ENCODE assay signal across 12 cellular contexts in genomic region chrX:136259543-136259942, GRCh38. TPM values are rescaled to one million over a fixed set of nuclear protein-coding genes. Genes with fewer than 3 reads are reported as not detected.
DNase-seq lines count a peak whose midpoint lies in the region; TF ChIP-seq lines count a peak whose summit lies in the region.
"Had no signal": no experiment of that assay in that cellular context is flagged by ENCODE, and none has a peak within 500 bp of the region (broad histone marks: within the 10 kb centered on the region; RNA-seq: fewer than 3 reads in every experiment).

No MANE protein-coding gene starts in this region.

- peak; percentile 10 for DNase-seq in stimulated activated CD4-positive, alpha-beta T cell treated with anti-CD3 and anti-CD28 coated beads, Interleukin-4, amount 100 ng/mL, for 24 hours
- no peak for DNase-seq in stimulated activated CD4-positive, alpha-beta T cell treated with anti-CD3 and anti-CD28 coated beads, Interleukin-12 subunit alpha, Interleukin-12 subunit beta, amount 100 ng/mL, for 4 hours
- DNase-seq in astrocyte of the cerebellum (ENCODE audit: low read depth) (peak; percentile 26), kidney epithelial cell (ENCODE audit: low read depth) (peak; percentile 16), GM19240 (ENCODE audit: insufficient read length, low spot score) (no peak), lower leg skin (ENCODE audit: low spot score in 2 of 2) (no peak), NCI-H1694 (lab: John Stamatoyannopoulos, UW) (no peak), GDM1 (lab: John Stamatoyannopoulos, UW) (no peak)
- DNase-seq: activated gamma-delta T cell; NCI-H1436 treated with DMSO at 0.1 percent for 48 hours; SJCRH30; stimulated activated naive CD4-positive, alpha-beta T cell treated with Interleukin-2 at 50 U/mL for 16 hours had no signal

- H3K4me3 ChIP-seq in astrocyte of the cerebellum (ENCODE audit: low read depth, low read length) (no peak overlapping the region), kidney epithelial cell (ENCODE audit: low read depth, low read length) (no peak overlapping the region), lower leg skin (ENCODE audit: low read depth, poor library complexity, severe bottlenecking) (no peak overlapping the region)
- H3K4me3 ChIP-seq: SJCRH30 had no signal

- in situ Hi-C loops in astrocyte of the cerebellum (cut with HindIII; ENCODE audit: low sequenced_read_pairs), result no loop called here

- TF ChIP-seq CTCF in astrocyte of the cerebellum (IDR thresholded peaks at IDR 0.05; ENCODE audit: low read depth, low read length, missing control alignments), result no peak
- no peak for TF ChIP-seq CTCF in kidney epithelial cell (IDR thresholded peaks at IDR 0.05; ENCODE audit: insufficient read depth, low read length, poor library complexity, severe bottlenecking)
- no peak for TF ChIP-seq CTCF in lower leg skin (IDR thresholded peaks at IDR 0.05)

- WGBS in lower leg skin, 2 donors, result 38 to 44% methylated on average over 4 of the region's 4 CpGs

- TF ChIP-seq POLR2A in lower leg skin (IDR thresholded peaks at IDR 0.05), result no peak

- no peaks in the 10 kb centered on the region for H3K36me3 ChIP-seq in kidney epithelial cell (ENCODE audit: control insufficient read depth, insufficient read depth, low read length)
- H3K36me3 ChIP-seq: SJCRH30 had no signal

- H3K27me3 ChIP-seq in kidney epithelial cell (ENCODE audit: control insufficient read depth, insufficient read depth, low read length), result no peaks in the 10 kb centered on the region
- H3K27me3 ChIP-seq: SJCRH30 had no signal

- intact Hi-C loops in lower leg skin (cut with DNase I; ENCODE audit: low total_unique reads), result no loop called here

RNA-seq across cellular contexts. Expression of gene MAP7D3, which starts 8.3 kb away (rescaled TPM):
- total RNA-seq in kidney epithelial cell (9.2 and 9.4 TPM in 2 replicates), lower leg skin (1 to 10 TPM; 4.4 to 7.6 (median 5.4) TPM)

RNA-seq across cellular contexts. Expression of gene ADGRG4, which starts 41.2 kb away (rescaled TPM):
- total RNA-seq in kidney epithelial cell, result not detected in 2 replicates
- total RNA-seq in lower leg skin, result not detected
- total RNA-seq: SJCRH30 had no signal

Comparison
In these comparisons a context has a peak if more than half of its experiments do, and no peak if none do; other contexts are left out.
1. DNase-seq: peak in stimulated activated CD4-positive, alpha-beta T cell treated with anti-CD3 and anti-CD28 coated beads, Interleukin-4, amount 100 ng/mL, for 24 hours (single experiment), astrocyte of the cerebellum (single experiment) and kidney epithelial cell (single experiment); none in stimulated activated CD4-positive, alpha-beta T cell treated with anti-CD3 and anti-CD28 coated beads, Interleukin-12 subunit alpha, Interleukin-12 subunit beta, amount 100 ng/mL, for 4 hours (single experiment), GM19240 (single experiment), lower leg skin (0 of 2), NCI-H1694 (single experiment) and GDM1 (single experiment).